In the genomic region with DNA sequence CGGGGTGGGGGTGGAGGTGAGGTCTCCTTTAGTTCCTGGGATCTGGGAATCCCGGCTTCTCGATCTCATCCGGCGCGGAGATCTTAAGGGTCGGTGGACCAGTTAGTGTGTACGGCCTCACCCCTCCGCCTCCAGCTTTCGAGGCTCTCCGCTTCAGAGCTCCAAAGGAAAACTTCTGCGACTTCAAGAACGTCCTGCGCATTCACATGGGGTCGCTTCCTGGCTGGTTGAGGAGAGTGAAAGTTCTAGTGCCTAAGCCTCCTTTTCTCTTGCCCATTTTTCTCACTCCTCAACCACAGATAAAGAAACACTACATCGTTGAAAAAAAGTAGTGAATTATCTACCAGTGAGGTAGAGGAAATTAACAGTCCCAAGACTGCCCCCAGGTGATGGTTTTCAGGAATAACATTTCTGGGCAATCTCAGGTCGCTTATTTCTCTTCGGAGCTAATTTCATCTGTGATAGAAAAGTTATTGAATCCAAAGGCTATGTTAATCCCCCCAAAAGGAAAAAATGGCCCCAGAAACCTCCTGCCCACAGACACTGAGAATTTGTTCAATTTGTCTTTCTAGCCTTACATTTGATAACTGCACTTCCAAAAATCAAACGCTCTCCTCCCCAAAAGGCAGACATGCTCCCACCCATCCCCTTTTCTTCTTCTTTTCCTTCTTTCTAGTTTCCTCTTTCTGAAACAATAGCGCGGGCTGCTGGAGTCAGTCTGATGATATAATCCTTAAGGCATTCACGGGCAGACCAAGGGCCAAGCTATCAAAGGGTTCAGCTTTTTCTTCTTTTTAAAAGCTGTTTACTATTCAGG, we compare ENCODE assay signal across 9 cellular contexts. TPM values are rescaled to one million over a fixed set of nuclear protein-coding genes. Genes with fewer than 3 reads are reported as not detected.
DNase-seq lines count a peak whose midpoint lies in the region; ATAC-seq and TF ChIP-seq lines count a peak whose summit lies in the region.
"Had no signal": no experiment of that assay in that cellular context is flagged by ENCODE, and none has a peak within 500 bp of the region (broad histone marks: within the 10 kb centered on the region; RNA-seq: fewer than 3 reads in every experiment).

No MANE protein-coding gene starts in this region.

- H3K36me3 ChIP-seq in KMS-11 (ENCODE audit: insufficient read depth) (no peaks in the 10 kb centered on the region), muscle layer of duodenum (ENCODE audit: control insufficient read depth in 1 of 2, insufficient read depth in 2 of 2, low read length in 2 of 2) (no peaks in the 10 kb centered on the region)

- H2AFZ ChIP-seq in KMS-11 (ENCODE audit: low read depth): no peak overlapping the region

- H3K27me3 ChIP-seq in KMS-11 (ENCODE audit: insufficient read depth, low read depth) (no peaks in the 10 kb centered on the region), muscle layer of duodenum (ENCODE audit: low read depth, low read length) (peaks cover 58% of the 10 kb centered on the region)

- peak; percentile 14 for DNase-seq in COLO829 (ENCODE audit: low spot score)
- DNase-seq in SKM-1 (lab: John Stamatoyannopoulos, UW; ENCODE audit: unreplicated experiment): peak; percentile 16
- DNase-seq in epithelial cell of proximal tubule (ENCODE audit: low read depth): peak; percentile 45
- no peak for DNase-seq in OCI-M2 (lab: John Stamatoyannopoulos, UW; ENCODE audit: unreplicated experiment)
- no peak for DNase-seq in NCI-H146 treated with DMSO at 0.1 percent for 48 hours (lab: John Stamatoyannopoulos, UW; ENCODE audit: unreplicated experiment)

- H3K79me2 ChIP-seq in KMS-11 (ENCODE audit: insufficient read depth, low read depth): no peaks in the 10 kb centered on the region

- no peak overlapping the region for H3K4me3 ChIP-seq in KMS-11 (IDR thresholded peaks at IDR 0.05; ENCODE audit: insufficient read depth, low read depth, low read length)
- peak overlapping the region; percentile 52 for H3K4me3 ChIP-seq in epithelial cell of proximal tubule (ENCODE audit: low read depth, low read length)
- peak overlapping the region; percentile 49 to 55 for H3K4me3 ChIP-seq in muscle layer of duodenum (ENCODE audit: low read depth in 1 of 2, low read length in 2 of 2)

- H3K9me3 ChIP-seq in muscle layer of duodenum (ENCODE audit: control insufficient read depth in 1 of 2, low read length in 2 of 2): peaks cover 0 to 3% of the 10 kb centered on the region in 2 donors

- TF ChIP-seq CTCF in KMS-11 (conservative IDR thresholded peaks at IDR 0.05; ENCODE audit: low read depth, low read length) (peak; percentile 60), epithelial cell of proximal tubule (conservative IDR thresholded peaks at IDR 0.05; ENCODE audit: low read depth, low read length) (peak; percentile 74)

- H3K27ac ChIP-seq in KMS-11 (no peak overlapping the region), muscle layer of duodenum (ENCODE audit: low read length) (no peak overlapping the region)

- H4K20me1 ChIP-seq in KMS-11 (ENCODE audit: insufficient read depth): no peaks in the 10 kb centered on the region

- peak; percentile 61 for ATAC-seq in GM19025 (IDR thresholded peaks at IDR 0.05; ENCODE audit: low read depth, unreplicated experiment)

- no peak overlapping the region for H3K9ac ChIP-seq in KMS-11

- H3K4me2 ChIP-seq in KMS-11: no peak overlapping the region

- H3K4me1 ChIP-seq in KMS-11 (ENCODE audit: low read depth, poor library complexity, severe bottlenecking) (peaks cover 6% of the 10 kb centered on the region), muscle layer of duodenum (ENCODE audit: control insufficient read depth in 1 of 2, insufficient read depth in 2 of 2, low read length in 2 of 2) (peaks cover 0 to 27% of the 10 kb centered on the region in 2 donors)

RNA-seq across cellular contexts. Expression of a gene that starts 20.5 kb away (rescaled TPM):
- 0.07 TPM in 1 of 2 replicates, not detected in the other for total RNA-seq in epithelial cell of proximal tubule
- total RNA-seq: activated CD8-positive, alpha-beta memory T cell treated with anti-CD3 and anti-CD28 coated beads for 36 hours had no signal

Comparison
In these comparisons a context has a peak if more than half of its experiments do, and no peak if none do; other contexts are left out.
1. DNase-seq: peak in COLO829 (single experiment), SKM-1 (single experiment) and epithelial cell of proximal tubule (single experiment); none in OCI-M2 (single experiment) and NCI-H146 treated with DMSO at 0.1 percent for 48 hours (single experiment).